Comparison of ENCODE assay signal across 1 cellular context in genomic region chr15:45402162-45402954, GRCh38.
A peak's percentile ranks its signal among the peaks of the same experiment; 100 is the strongest.
TF ChIP-seq lines count a peak whose summit lies in the region.

No MANE protein-coding gene starts in this region.

TF ChIP-seq in H1, 55 proteins besides CTCF, POLR2A, EP300 and RAD21 (continued from another document):
- TF ChIP-seq MAX (IDR thresholded peaks at IDR 0.05) (peak; percentile 79), CHD2 (IDR thresholded peaks at IDR 0.05; ENCODE audit: low read length) (peak; percentile 82), SRF (IDR thresholded peaks at IDR 0.05; ENCODE audit: low read depth, low read length) (0 out of 2 replicates have a peak, but pooled peaks have one; percentile 28), SIN3A (conservative IDR thresholded peaks at IDR 0.05 in 1 of 2, IDR thresholded peaks at IDR 0.05 in 1 of 2; ENCODE audit: low read depth in 1 of 2, low read length in 2 of 2) (peak in 1 of 2 experiments; percentile 73; a peak in 2 of 4 replicates), BCL11A (IDR thresholded peaks at IDR 0.05; ENCODE audit: low read depth in 2 of 2, low read length in 2 of 2) (no peak), NRF1 (IDR thresholded peaks at IDR 0.05; ENCODE audit: low read depth, low read length) (peak; percentile 83), TAF1 (IDR thresholded peaks at IDR 0.05; ENCODE audit: low read depth, low read length) (peak; percentile 88), CREB1 (IDR thresholded peaks at IDR 0.05) (peak; percentile 73), TAF7 (optimal IDR thresholded peaks at IDR 0.05; ENCODE audit: borderline replicate concordance, low read depth, low read length) (peak; percentile 54), CBX8 (IDR thresholded peaks at IDR 0.05; ENCODE audit: borderline replicate concordance, low read depth, low read length) (no peak), JUND (IDR thresholded peaks at IDR 0.05; ENCODE audit: low read length) (no peak)
